1 cellular context compared by ENCODE assay signal in the genomic region with DNA sequence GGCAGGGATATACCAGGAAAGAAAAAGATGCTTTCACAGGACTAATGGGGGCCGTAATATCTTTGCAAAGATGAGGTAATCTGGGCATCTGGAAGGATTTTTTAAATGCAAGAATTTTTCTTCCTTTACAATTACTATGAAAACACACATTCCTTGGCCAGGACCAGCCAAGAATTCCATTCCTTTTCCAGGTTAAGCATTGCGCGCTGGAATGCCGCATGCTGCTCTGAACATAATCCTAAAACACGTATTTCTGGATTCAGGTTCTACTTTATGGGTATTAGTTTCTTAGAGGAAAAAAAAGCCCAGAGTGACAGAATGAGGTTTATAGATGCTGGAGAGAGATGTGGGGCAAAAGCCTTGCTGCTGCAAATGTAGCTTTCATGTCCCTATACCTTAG.
TF ChIP-seq lines count a peak whose summit lies in the region.

No MANE protein-coding gene starts in this region.

TF ChIP-seq in GM23338, 12 proteins besides CTCF, POLR2A, EP300 and RAD21:
- TF ChIP-seq ZNF331 (CRISPR knock-in tag; IDR thresholded peaks at IDR 0.05; ENCODE audit: low read depth) = no peak
